ENCODE assay signal across 27 cellular contexts in the genomic region with DNA sequence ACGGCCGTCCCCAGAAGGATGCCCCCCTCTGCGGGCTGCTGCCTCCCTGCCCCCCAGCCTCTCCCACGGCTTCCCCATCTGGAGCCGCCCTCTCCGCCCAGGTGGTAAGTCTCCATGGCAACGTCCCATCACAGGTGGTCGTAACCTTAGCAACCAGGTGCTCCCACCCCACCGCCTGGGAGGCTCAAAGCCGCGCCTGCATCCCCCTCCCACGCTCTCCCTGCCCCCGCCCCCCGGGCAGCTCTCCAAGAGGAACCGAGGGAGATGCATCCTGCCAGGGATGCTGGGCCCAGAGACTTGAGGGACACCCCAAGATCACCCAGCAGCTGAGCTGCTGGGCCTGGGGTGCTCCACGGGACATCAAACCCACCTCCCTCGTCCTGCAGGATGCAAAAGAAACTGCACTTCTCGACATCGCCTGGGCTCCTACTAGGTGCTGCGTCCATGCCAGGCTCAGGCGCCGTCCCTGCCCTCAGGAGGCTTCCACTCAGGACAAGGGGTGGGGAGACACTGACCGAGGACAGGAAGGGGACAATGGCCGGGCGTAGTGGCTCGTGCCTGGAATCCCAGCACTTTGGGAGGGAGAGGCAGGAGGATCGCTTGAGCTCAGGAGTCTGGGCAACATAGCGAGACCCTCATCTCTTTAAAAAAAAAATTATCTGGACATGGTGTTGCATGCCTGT. TPM values are rescaled to one million over a fixed set of nuclear protein-coding genes. Genes with fewer than 3 reads are reported as not detected.
DNase-seq lines count a peak whose midpoint lies in the region; FAIRE-seq and TF ChIP-seq lines count a peak whose summit lies in the region.
"Had no signal": no experiment of that assay in that cellular context is flagged by ENCODE, and none has a peak within 500 bp of the region (broad histone marks: within the 10 kb centered on the region; RNA-seq: fewer than 3 reads in every experiment).

No MANE protein-coding gene starts in this region.

- no peak overlapping the region for H2BK5ac ChIP-seq in H9 (ENCODE audit: insufficient read length, low read length)

- H3K27ac Mint-ChIP-seq in H9: no peak overlapping the region
- no peak overlapping the region for H3K27ac Mint-ChIP-seq in CD14-positive monocyte
- H3K27ac Mint-ChIP-seq: activated T-cell treated with anti-CD3 and anti-CD28 coated beads, Interleukin-2, amount 50 U/mL, for 24 hours; natural killer cell had no signal

- H2AFZ ChIP-seq in H9 (ENCODE audit: low read length): no peak overlapping the region

- no peak overlapping the region for H4K91ac ChIP-seq in H9 (ENCODE audit: insufficient read length, low read depth, low read length)

- H3K23ac ChIP-seq in H9 (ENCODE audit: insufficient read length, low read depth, low read length): no peak overlapping the region

- no peak for FAIRE-seq in D721Med (lab: Jason Lieb, UNC)
- FAIRE-seq: small intestine had no signal

- DNase-seq in NCI-H2227 (lab: John Stamatoyannopoulos, UW; ENCODE audit: unreplicated experiment) (peak; percentile 20), NCI-H2227 treated with DMSO at 0.1 percent for 48 hours (lab: John Stamatoyannopoulos, UW) (no peak), H9 (peak; percentile 64), caudate nucleus (lab: John Stamatoyannopoulos, UW) (peak in 43 of 61 donors; percentile 13 to 91 (median 67)), nucleus accumbens (lab: John Stamatoyannopoulos, UW) (peak in 34 of 56 donors; percentile 9 to 86 (median 54)), D721Med (ENCODE audit: insufficient read length, low spot score) (no peak), activated T-cell treated with anti-CD3 and anti-CD28 coated beads for 4 hours (no peak), CD14-positive monocyte (ENCODE audit: low spot score) (no peak)
- DNase-seq: activated CD4-positive, alpha-beta T cell treated with anti-CD3 and anti-CD28 coated beads for 1 hour; activated T-cell treated with anti-CD3 and anti-CD28 coated beads, Interleukin-2, amount 50 U/mL, for 24 hours; effector CD8-positive, alpha-beta T cell; erythroblast; midbrain; natural killer cell; NCI-H187; ovary; retina; small intestine; stimulated activated CD4-positive, alpha-beta T cell treated with anti-CD3 and anti-CD28 coated beads, Interleukin-1b, Interleukin-23, amount 100 ng/mL, for 48 hours had no signal

- H3K4me3 Mint-ChIP-seq in H9 (peak overlapping the region in 1 of 2 experiments; percentile 29; a peak in 1 of 5 replicates), CD14-positive monocyte (peak overlapping the region in 1 of 2 donors; percentile 48)
- H3K4me3 Mint-ChIP-seq: activated T-cell treated with anti-CD3 and anti-CD28 coated beads, Interleukin-2, amount 50 U/mL, for 24 hours; natural killer cell had no signal

- H3K9me3 Mint-ChIP-seq in H9 (peaks cover 0 to 9% of the 10 kb centered on the region in 2 experiments; a peak in 3 of 5 replicates), CD14-positive monocyte (peaks cover 8 to 36% (median 22%) of the 10 kb centered on the region in 7 donors)

- intact Hi-C loops in CD14-positive monocyte (cut with micrococcal nuclease): no loop called here

- no peaks in the 10 kb centered on the region for H4K20me1 ChIP-seq in H9 (ENCODE audit: control insufficient read depth, insufficient read depth, insufficient read length)

- no peaks in the 10 kb centered on the region for H3K79me2 ChIP-seq in H9 (ENCODE audit: insufficient read depth, low read length)

- no peak overlapping the region for H3K4ac ChIP-seq in H9 (ENCODE audit: low read depth, low read length)

- no peak overlapping the region for H2AK5ac ChIP-seq in H9 (ENCODE audit: insufficient read length, low read length)

- H2BK15ac ChIP-seq in H9 (ENCODE audit: low read depth, low read length): no peak overlapping the region

- no peak overlapping the region for H3K14ac ChIP-seq in H9 (ENCODE audit: insufficient read depth, low read length)

- H3K27ac ChIP-seq in H9 (ENCODE audit: insufficient read length, low read depth, low read length): no peak overlapping the region
- H3K27ac ChIP-seq in caudate nucleus (ENCODE audit: low read depth, low read length): peak overlapping the region; percentile 79
- H3K27ac ChIP-seq: ovary had no signal

- H4K8ac ChIP-seq in H9 (replicated peaks; ENCODE audit: insufficient read length, low read depth, low read length): no peak overlapping the region

- H3K23me2 ChIP-seq in H9 (ENCODE audit: insufficient read length, low read depth, low read length, poor library complexity, severe bottlenecking): no peaks in the 10 kb centered on the region

- H3K27me3 Mint-ChIP-seq in H9 (ENCODE audit: low read depth) (peaks cover 61% of the 10 kb centered on the region), CD14-positive monocyte (ENCODE audit: low read depth in 3 of 3) (peaks cover 39 to 61% (median 57%) of the 10 kb centered on the region in 3 donors)

- H3K4me2 ChIP-seq in H9 (ENCODE audit: insufficient read depth, insufficient read length, low read length): no peak overlapping the region

- no peak overlapping the region for H2BK120ac ChIP-seq in H9 (ENCODE audit: low read depth, low read length, poor library complexity, severe bottlenecking)

- no peak overlapping the region for H3K56ac ChIP-seq in H9 (ENCODE audit: insufficient read length, low read depth, low read length)

- H3K18ac ChIP-seq in H9 (ENCODE audit: insufficient read length, low read depth, low read length): no peak overlapping the region

- no peaks in the 10 kb centered on the region; the same call in 1 of the 2 replicates for H3K27me3 ChIP-seq in H9 (ENCODE audit: insufficient read depth, low read length)
- H3K27me3 ChIP-seq: ovary had no signal

- no peak overlapping the region for H3K9ac ChIP-seq in H9 (ENCODE audit: extremely low read depth, insufficient read length, low read length)

- H3K36me3 Mint-ChIP-seq in H9 (ENCODE audit: insufficient read depth in 1 of 3, low read depth in 3 of 3) (peaks cover 0 to 2% (median 0%) of the 10 kb centered on the region in 3 experiments; a peak in 2 of 7 replicates), CD14-positive monocyte (peaks cover 2 to 9% of the 10 kb centered on the region in 2 donors)

- 0 out of 3 replicates have a peak, but pooled peaks have one; percentile 29 for TF ChIP-seq CTCF in H9 (conservative IDR thresholded peaks at IDR 0.05)
- TF ChIP-seq CTCF in D721Med (IDR thresholded peaks at IDR 0.05; ENCODE audit: insufficient read depth, missing control alignments): no peak
- no peak for TF ChIP-seq CTCF in CD14-positive monocyte (IDR thresholded peaks at IDR 0.05)

- H2BK12ac ChIP-seq in H9 (ENCODE audit: insufficient read length, low read depth, low read length): no peak overlapping the region

- H3K79me1 ChIP-seq in H9 (ENCODE audit: insufficient read depth, low read depth, low read length, poor library complexity, severe bottlenecking): no peaks in the 10 kb centered on the region

- no peaks in the 10 kb centered on the region for H3K4me1 ChIP-seq in H9 (ENCODE audit: insufficient read depth, low read length)

- H4K5ac ChIP-seq in H9 (ENCODE audit: insufficient read length, low read depth, low read length): no peak overlapping the region

- no peaks in the 10 kb centered on the region for H3K9me3 ChIP-seq in H9 (ENCODE audit: control insufficient read depth, low read depth, low read length)

- H2BK20ac ChIP-seq in H9 (ENCODE audit: low read depth, low read length, poor library complexity, severe bottlenecking): no peak overlapping the region

- H3T11ph ChIP-seq in H9 (ENCODE audit: low read length): no peak overlapping the region

- H3K4me1 Mint-ChIP-seq in H9: peaks cover 10 to 28% of the 10 kb centered on the region in 2 experiments
- H3K4me1 Mint-ChIP-seq in CD14-positive monocyte: peaks cover 29% of the 10 kb centered on the region

- no CpG with 5 or more reads among the region's 28 CpGs for WGBS in H9 (ENCODE audit: extremely low coverage, insufficient read length, low lambda C conversion rate)

RNA-seq across cellular contexts. Expression of gene LINGO3, which starts 5.0 kb away (rescaled TPM):
- 0.28 and 0.61 TPM in 2 replicates for total RNA-seq in H9 (2021)
- polyA plus RNA-seq in CD14-positive monocyte: 1 to 10 TPM; 2.2 to 2.8 TPM
- total RNA-seq: fibroblast of villous mesenchyme, G401, HT1080, ovary, RPMI7951, urinary bladder had no signal
- polyA plus RNA-seq: BJ, ovary had no signal

RNA-seq across cellular contexts. Expression of gene LSM7, which starts 15.4 kb away (rescaled TPM):
- 187 and 202 TPM in 2 replicates for total RNA-seq in H9 (2021)
- 100 to 1,000 TPM in 1 of 2 donors, 10 to 100 TPM in 1; 98.6 to 132 TPM for polyA plus RNA-seq in CD14-positive monocyte

RNA-seq across cellular contexts. Expression of gene SPPL2B, which starts 15.5 kb away (rescaled TPM):
- 69.4 and 73.7 TPM in 2 replicates for total RNA-seq in H9 (2021)
- polyA plus RNA-seq in CD14-positive monocyte: 1 to 10 TPM; 5.7 to 8.7 TPM

RNA-seq across cellular contexts. Expression of gene PEAK3, which starts 31.0 kb away (rescaled TPM):
- total RNA-seq in H9 (2021): not detected in 2 replicates
- polyA plus RNA-seq in CD14-positive monocyte: 1 to 10 TPM; 2.9 to 6.3 TPM
- total RNA-seq: G401, SK-MEL-5, urinary bladder had no signal
- polyA plus RNA-seq: BJ had no signal

RNA-seq across cellular contexts. Expression of gene TMPRSS9, which starts 47.1 kb away (rescaled TPM):
- total RNA-seq in H9 (2021): 0.24 and 0.33 TPM in 2 replicates
- under 1 TPM in 1 of 2 donors, not detected in 1; 0.30 TPM for polyA plus RNA-seq in CD14-positive monocyte
- total RNA-seq: fibroblast of villous mesenchyme; HT1080; natural killer cell; RPMI7951; SK-MEL-5; T-helper 1 cell treated with Interleukin-12 subunit alpha and Interleukin-12 subunit beta and Interleukin-4 antibody, amounts not matched to agents 30 ng/mL and 1 ng/mL, for 36 hours had no signal
- polyA plus RNA-seq: BJ had no signal

Comparison
In these comparisons a context has a peak if more than half of its experiments do, and no peak if none do; other contexts are left out.
1. DNase-seq: peak in NCI-H2227 (single experiment), H9 (single experiment), caudate nucleus (43 of 61) and nucleus accumbens (34 of 56); none in NCI-H2227 treated with DMSO at 0.1 percent for 48 hours (single experiment), D721Med (single experiment), activated T-cell treated with anti-CD3 and anti-CD28 coated beads for 4 hours (single experiment) and CD14-positive monocyte (single experiment).